Comparison of ENCODE assay signal across 7 cellular contexts in genomic region chr1:111738133-111738435, GRCh38. TPM values are rescaled to one million over a fixed set of nuclear protein-coding genes. Genes with fewer than 3 reads are reported as not detected.
A peak's percentile ranks its signal among the peaks of the same experiment; 100 is the strongest.
DNase-seq lines count a peak whose midpoint lies in the region; ATAC-seq and TF ChIP-seq lines count a peak whose summit lies in the region.

No MANE protein-coding gene starts in this region.

- no peak overlapping the region for H3K27ac Mint-ChIP-seq in stimulated activated naive B cell treated with anti-CD40 and anti-IgM and Interleukin-4, amounts not matched to agents 10 μg/mL and 1 μg/mL and 100 μg/mL, for 72 hours

- H3K4me1 Mint-ChIP-seq in stimulated activated naive B cell treated with anti-CD40 and anti-IgM and Interleukin-4, amounts not matched to agents 10 μg/mL and 1 μg/mL and 100 μg/mL, for 72 hours, result peaks cover 25 to 37% of the 10 kb centered on the region in 2 donors

- no peak for ATAC-seq in stimulated activated naive B cell treated with anti-CD40 and anti-IgM and Interleukin-4, amounts not matched to agents 10 μg/mL and 1 μg/mL and 100 μg/mL, for 72 hours (replicated peaks)
- ATAC-seq in sciatic nerve, result no peak

- 0 out of 2 replicates have a peak, but pooled peaks cover 3% of the 10 kb centered on the region for H3K36me3 ChIP-seq in HAP-1 (replicated peaks)

- H3K4me3 ChIP-seq in HAP-1 (peak overlapping the region; percentile 50), WI38 (ENCODE audit: low read depth, low read length) (peak overlapping the region; percentile 75), iPS-11a (ENCODE audit: low read depth, low read length) (peak overlapping the region; percentile 45)

- no peak for TF ChIP-seq CTCF in WI38 (IDR thresholded peaks at IDR 0.05; ENCODE audit: low read depth, low read length)

- H3K4me3 Mint-ChIP-seq in stimulated activated naive B cell treated with anti-CD40 and anti-IgM and Interleukin-4, amounts not matched to agents 10 μg/mL and 1 μg/mL and 100 μg/mL, for 72 hours, result peak overlapping the region; percentile 89 to 99

- peaks cover 29% of the 10 kb centered on the region in 2 donors for H3K27me3 Mint-ChIP-seq in stimulated activated naive B cell treated with anti-CD40 and anti-IgM and Interleukin-4, amounts not matched to agents 10 μg/mL and 1 μg/mL and 100 μg/mL, for 72 hours

- intact Hi-C loops in sciatic nerve (cut with DNase I), result no loop called here

- no peaks in the 10 kb centered on the region for H3K9me3 Mint-ChIP-seq in stimulated activated naive B cell treated with anti-CD40 and anti-IgM and Interleukin-4, amounts not matched to agents 10 μg/mL and 1 μg/mL and 100 μg/mL, for 72 hours

- DNase-seq in HAP-1 (ENCODE audit: low spot score in 2 of 2), result no peak
- no peak for DNase-seq in stimulated activated naive B cell treated with anti-CD40 and anti-IgM and Interleukin-4, amounts not matched to agents 10 μg/mL and 1 μg/mL and 100 μg/mL, for 72 hours
- DNase-seq in sciatic nerve (ENCODE audit: low spot score), result no peak
- no peak for DNase-seq in germinal center (ENCODE audit: low spot score)
- no peak for DNase-seq in cortex of kidney (lab: John Stamatoyannopoulos, UW)

- in situ Hi-C loops in HAP-1 (cut with MboI; ENCODE audit: low sequenced_read_pairs), result no loop called here

- H3K27me3 ChIP-seq in HAP-1 (ENCODE audit: low read depth), result no peaks in the 10 kb centered on the region

- H3K36me3 Mint-ChIP-seq in stimulated activated naive B cell treated with anti-CD40 and anti-IgM and Interleukin-4, amounts not matched to agents 10 μg/mL and 1 μg/mL and 100 μg/mL, for 72 hours, result peaks cover 0 to 2% of the 10 kb centered on the region in 2 donors

- H3K4me1 ChIP-seq in HAP-1, result peaks cover 18% of the 10 kb centered on the region

- no peaks in the 10 kb centered on the region for H3K9me3 ChIP-seq in HAP-1

RNA-seq across cellular contexts. Expression of gene INKA2, which starts 1.1 kb away (rescaled TPM):
- 17.9 TPM for total RNA-seq in sciatic nerve

RNA-seq across cellular contexts. Expression of gene DDX20, which starts 17.6 kb away (rescaled TPM):
- total RNA-seq in sciatic nerve, result 9.7 TPM
